In the genomic region with DNA sequence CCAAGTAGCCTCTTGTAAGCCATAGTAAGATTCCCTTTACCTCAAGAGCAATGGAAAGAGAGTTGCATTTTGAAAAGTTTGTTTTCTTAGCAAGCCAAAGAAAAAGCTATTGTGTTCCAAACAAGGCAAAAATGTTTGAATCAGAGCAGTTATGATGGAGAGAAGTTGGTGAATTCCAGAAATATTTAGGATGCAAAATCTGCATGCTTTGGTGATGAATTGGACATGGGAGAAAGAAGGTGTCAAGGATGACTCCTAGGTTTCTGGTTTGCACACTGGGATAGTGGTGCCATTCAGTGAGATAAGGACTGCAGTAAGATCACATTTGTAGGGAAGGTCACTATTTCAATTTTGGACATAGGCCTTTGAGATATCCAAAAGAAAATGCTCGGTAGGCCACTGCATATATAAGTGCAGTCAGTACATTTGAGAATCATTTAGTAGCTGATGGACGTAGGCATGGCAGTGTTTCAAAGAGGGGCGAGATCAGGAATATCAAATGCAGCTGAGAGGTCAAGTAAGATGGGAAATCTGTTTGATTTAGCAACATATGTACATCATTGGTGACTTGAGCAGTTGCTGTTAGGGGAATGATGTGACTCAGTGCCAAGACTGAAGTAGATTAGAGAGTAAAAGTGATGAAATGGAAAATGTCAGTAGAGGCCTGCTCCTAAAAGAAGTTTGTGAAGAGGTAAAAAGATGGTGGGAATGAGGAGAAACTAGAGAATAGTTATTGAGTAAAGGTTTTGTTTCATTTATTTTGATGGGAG, we compare ENCODE assay signal across 15 cellular contexts. TPM values are rescaled to one million over a fixed set of nuclear protein-coding genes. Genes with fewer than 3 reads are reported as not detected.
DNase-seq lines count a peak whose midpoint lies in the region; ATAC-seq and TF ChIP-seq lines count a peak whose summit lies in the region.
"Had no signal": no experiment of that assay in that cellular context is flagged by ENCODE, and none has a peak within 500 bp of the region (broad histone marks: within the 10 kb centered on the region; RNA-seq: fewer than 3 reads in every experiment).

No MANE protein-coding gene starts in this region.

- DNase-seq in AG08395 (ENCODE audit: low spot score) (peak; percentile 39), HFFc6 (peak; percentile 40), astrocyte of the spinal cord (ENCODE audit: low read depth, low spot score) (peak; percentile 5), kidney tubule cell (ENCODE audit: low spot score) (peak; percentile 32), DMS79 treated with DMSO at 0.1 percent for 48 hours (lab: John Stamatoyannopoulos, UW) (no peak)
- DNase-seq: activated CD8-positive, alpha-beta T cell treated with anti-CD3 and anti-CD28 coated beads, Interleukin-2, amount 10 ng/mL, durations not matched to agents 7 days and 5 days; NCI-H524 treated with DMSO at 0.1 percent for 48 hours; occipital lobe had no signal

- peak overlapping the region; percentile 79 for H3K27ac Mint-ChIP-seq in HFFc6
- H3K27ac Mint-ChIP-seq: activated CD8-positive, alpha-beta T cell treated with anti-CD3 and anti-CD28 coated beads, Interleukin-2, amount 10 ng/mL, durations not matched to agents 7 days and 5 days had no signal

- no peaks in the 10 kb centered on the region for H3K9me3 Mint-ChIP-seq in HFFc6

- no peaks in the 10 kb centered on the region; the same call in 1 of the 2 replicates for H3K27me3 Mint-ChIP-seq in HFFc6 (ENCODE audit: insufficient read depth)

- H3K4me3 ChIP-seq in astrocyte of the spinal cord (ENCODE audit: low read depth, low read length): no peak overlapping the region
- H3K4me3 ChIP-seq: adrenal gland, hepatocyte, tibial nerve had no signal

- peaks cover 30% of the 10 kb centered on the region for H3K36me3 Mint-ChIP-seq in HFFc6 (ENCODE audit: low read depth)

- in situ Hi-C loops in astrocyte of the spinal cord (cut with HindIII; ENCODE audit: low sequenced_read_pairs): no loop called here

- peak overlapping the region; percentile 46 for H3K4me3 Mint-ChIP-seq in HFFc6
- H3K4me3 Mint-ChIP-seq: activated CD8-positive, alpha-beta T cell treated with anti-CD3 and anti-CD28 coated beads, Interleukin-2, amount 10 ng/mL, durations not matched to agents 7 days and 5 days had no signal

- peaks cover 32% of the 10 kb centered on the region for H3K4me1 Mint-ChIP-seq in HFFc6 (ENCODE audit: low read depth)

- TF ChIP-seq CTCF in HFFc6 (IDR thresholded peaks at IDR 0.05) (no peak), astrocyte of the spinal cord (IDR thresholded peaks at IDR 0.05; ENCODE audit: low read depth, low read length) (no peak)

- ATAC-seq in HG02610 (IDR thresholded peaks at IDR 0.05; ENCODE audit: unreplicated experiment): no peak
- ATAC-seq in GM18498 (IDR thresholded peaks at IDR 0.05; ENCODE audit: unreplicated experiment): no peak
- ATAC-seq in GM21526 (IDR thresholded peaks at IDR 0.05; ENCODE audit: low FRiP score, unreplicated experiment): no peak
- ATAC-seq: activated CD8-positive, alpha-beta T cell treated with anti-CD3 and anti-CD28 coated beads, Interleukin-2, amount 10 ng/mL, durations not matched to agents 7 days and 5 days had no signal

RNA-seq across cellular contexts. Expression of a gene that starts 33.9 kb away (rescaled TPM):
- not detected for total RNA-seq in HFFc6 (2021; fragmentation: NEBNext Ultra II Directional; extraction: Animal tissue kit (Norgen Biotek cat#: 25700))
- total RNA-seq: hepatocyte, occipital lobe, skeletal muscle tissue, tibial nerve had no signal

RNA-seq across cellular contexts. Expression of a gene that starts 55.8 kb away (rescaled TPM):
- not detected for total RNA-seq in HFFc6 (2021; fragmentation: NEBNext Ultra II Directional; extraction: Animal tissue kit (Norgen Biotek cat#: 25700))
- total RNA-seq: tibial nerve had no signal
